Comparison of ENCODE assay signal across 2 cellular contexts in the genomic region with DNA sequence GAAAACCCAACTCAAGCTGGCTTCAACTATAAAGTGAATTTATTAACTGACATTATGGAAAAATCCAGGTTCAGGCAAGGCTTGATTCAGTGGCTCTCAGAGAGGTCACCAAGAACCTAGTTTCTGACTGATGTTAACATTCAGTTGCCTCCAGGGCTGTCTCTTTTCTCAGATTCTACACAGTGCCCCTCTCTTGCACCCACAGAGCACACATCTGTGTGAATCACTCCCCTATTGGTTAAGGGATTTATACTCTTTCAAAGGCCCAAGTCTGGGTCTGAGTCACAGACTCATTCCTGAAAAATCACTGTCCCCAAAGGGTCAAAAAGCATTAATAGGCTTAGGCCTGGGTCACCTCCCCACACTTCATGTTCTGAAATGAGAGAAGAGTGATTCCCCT.
TF ChIP-seq lines count a peak whose summit lies in the region.

No MANE protein-coding gene starts in this region.

TF ChIP-seq in GM12878, 131 proteins besides CTCF, POLR2A, EP300 and RAD21:
- TF ChIP-seq NR2F1 (conservative IDR thresholded peaks at IDR 0.05) (peak; percentile 46; the same call in 1 of the 2 replicates), ZNF207 (IDR thresholded peaks at IDR 0.05; ENCODE audit: borderline replicate concordance) (no peak), FOXM1 (IDR thresholded peaks at IDR 0.05; ENCODE audit: low read depth, low read length) (no peak), JUNB (IDR thresholded peaks at IDR 0.05) (peak; percentile 24), RUNX3 (IDR thresholded peaks at IDR 0.05; ENCODE audit: low read length) (peak; percentile 24; the same call in 1 of the 2 replicates), EED (IDR thresholded peaks at IDR 0.05; ENCODE audit: low read depth) (0 out of 2 replicates have a peak, but pooled peaks have one; percentile 29), NFIC (IDR thresholded peaks at IDR 0.05; ENCODE audit: low read depth, low read length) (peak; percentile 37; the same call in 1 of the 2 replicates), IKZF2 (IDR thresholded peaks at IDR 0.05) (0 out of 4 replicates have a peak, but pooled peaks have one; percentile 16 to 36)
- TF ChIP-seq, protein P1, sequence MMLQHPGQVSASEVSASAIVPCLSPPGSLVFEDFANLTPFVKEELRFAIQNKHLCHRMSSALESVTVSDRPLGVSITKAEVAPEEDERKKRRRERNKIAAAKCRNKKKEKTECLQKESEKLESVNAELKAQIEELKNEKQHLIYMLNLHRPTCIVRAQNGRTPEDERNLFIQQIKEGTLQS (IDR thresholded peaks at IDR 0.05; ENCODE audit: borderline replicate concordance, extremely low read depth, low read depth, low read length): no peak
TF ChIP-seq in GM12878: peak in this region for 6.

TF ChIP-seq in SK-N-SH treated with all-trans-retinoic acid at 6 μM for 48 hours, 23 proteins besides CTCF, POLR2A, EP300 and RAD21:
- TF ChIP-seq PPARA (CRISPR knock-in tag; IDR thresholded peaks at IDR 0.05; ENCODE audit: borderline replicate concordance) (no peak), ZFP3 (CRISPR knock-in tag; IDR thresholded peaks at IDR 0.05) (no peak)
